Comparison of ENCODE assay signal across 23 cellular contexts in the genomic region with DNA sequence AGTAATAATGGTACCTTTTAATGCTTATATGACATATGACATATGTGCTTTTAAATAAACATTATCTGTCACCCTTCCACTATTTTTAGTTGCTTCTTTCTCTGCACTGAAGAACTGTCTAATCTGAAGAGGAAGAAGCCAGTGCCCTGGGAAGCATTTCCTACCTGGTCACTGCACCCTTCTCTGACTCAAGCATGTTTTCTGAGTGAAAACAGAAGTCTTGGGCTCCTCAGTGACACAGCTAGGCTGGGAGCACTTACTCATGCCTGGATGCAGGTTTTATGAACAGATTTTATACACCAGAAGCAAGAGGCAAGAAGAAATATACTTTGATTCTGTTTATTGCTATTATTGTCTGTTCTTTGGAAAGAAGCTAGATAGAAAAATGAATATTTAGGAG.
"Had no signal": no experiment of that assay in that cellular context is flagged by ENCODE, and none has a peak within 500 bp of the region (broad histone marks: within the 10 kb centered on the region; RNA-seq: fewer than 3 reads in every experiment).

No MANE protein-coding gene starts in this region.

- H3K36me3 ChIP-seq: brain microvascular endothelial cell, esophagus muscularis mucosa, gastroesophageal sphincter, heart left ventricle, thoracic aorta, upper lobe of right lung had no signal

- FAIRE-seq: islet of Langerhans had no signal

- H3K27me3 ChIP-seq: brain microvascular endothelial cell, esophagus muscularis mucosa, gastroesophageal sphincter, heart left ventricle, upper lobe of right lung had no signal

- H3K79me2 ChIP-seq: parathyroid adenoma had no signal

- H3K9me3 ChIP-seq: esophagus muscularis mucosa, gastroesophageal sphincter, heart left ventricle, thoracic aorta, upper lobe of right lung had no signal

- DNase-seq: activated CD4-positive, alpha-beta T cell treated with anti-CD3 and anti-CD28 coated beads, Interleukin-2, amount 10 ng/mL, durations not matched to agents 24 days and 14 days; activated CD8-positive, alpha-beta memory T cell treated with anti-CD3 and anti-CD28 coated beads, Interleukin-2, amount 10 ng/mL, durations not matched to agents 7 days and 5 days; activated CD8-positive, alpha-beta T cell treated with anti-CD3 and anti-CD28 coated beads for 36 hours; activated gamma-delta T cell treated with Interleukin-2 at 50 U/mL for 16 hours; activated T-cell treated with anti-CD3 and anti-CD28 coated beads for 4 hours; aorta; brain microvascular endothelial cell; central memory CD4-positive, alpha-beta T cell; dermis blood vessel endothelial cell; effector CD8-positive, alpha-beta T cell; heart left ventricle; left colon; nucleus accumbens; right cardiac atrium; stimulated activated CD4-positive, alpha-beta T cell treated with anti-CD3 and anti-CD28 coated beads, Interleukin-4, amount 100 ng/mL, for 24 hours; stimulated activated naive CD4-positive, alpha-beta T cell treated with Interleukin-2 at 50 U/mL for 16 hours; upper lobe of right lung had no signal

- H3K27ac ChIP-seq: brain microvascular endothelial cell, esophagus muscularis mucosa, gastroesophageal sphincter, heart left ventricle, parathyroid adenoma, thoracic aorta, upper lobe of right lung had no signal

- H3K9ac ChIP-seq: parathyroid adenoma had no signal

- H3K4me3 ChIP-seq: esophagus muscularis mucosa, gastroesophageal sphincter, heart left ventricle, thoracic aorta, upper lobe of right lung had no signal

- ATAC-seq: activated CD4-positive, CD25-positive, alpha-beta regulatory T cell treated with anti-CD3 and anti-CD28 coated beads, Interleukin-2, amount 50 U/mL, for 24 hours; activated CD8-positive, alpha-beta memory T cell treated with anti-CD3 and anti-CD28 coated beads, Interleukin-2, amount 10 ng/mL, durations not matched to agents 7 days and 5 days; activated CD8-positive, alpha-beta T cell treated with anti-CD3 and anti-CD28 coated beads for 36 hours; gastroesophageal sphincter; heart left ventricle; left colon; right cardiac atrium; upper lobe of right lung had no signal

- H2AFZ ChIP-seq: parathyroid adenoma had no signal
